In genomic region chr1:32336963-32337675, GRCh38 we compare ENCODE assay signal across 8 cellular contexts. TPM values are rescaled to one million over a fixed set of nuclear protein-coding genes. Genes with fewer than 3 reads are reported as not detected.
A peak's percentile ranks its signal among the peaks of the same experiment; 100 is the strongest.
DNase-seq lines count a peak whose midpoint lies in the region; ATAC-seq lines count a peak whose summit lies in the region.

No MANE protein-coding gene starts in this region.

- H3K4me1 Mint-ChIP-seq in T-cell, result peaks cover 31 to 42% (median 35%) of the 10 kb centered on the region in 3 donors
- peaks cover 36 to 46% (median 42%) of the 10 kb centered on the region in 7 donors for H3K4me1 Mint-ChIP-seq in naive thymus-derived CD4-positive, alpha-beta T cell

- in situ Hi-C loops in ACHN (cut with HindIII; ENCODE audit: low pct_ligation_motif_present, low pct_unique_long_range_greater_than_20kb, low sequenced_read_pairs), result no loop called here

- peak; percentile 66 for DNase-seq in ACHN
- peak in 30 of 34 experiments; percentile 45 to 76 (median 60) for DNase-seq in T-cell
- DNase-seq in caudate nucleus (lab: John Stamatoyannopoulos, UW), result peak in 3 of 61 donors; percentile 32 to 77 (median 33)
- DNase-seq in naive thymus-derived CD4-positive, alpha-beta T cell, result peak in 3 of 9 donors; percentile 38 to 72 (median 70)
- no peak for DNase-seq in NCI-H1930 (lab: John Stamatoyannopoulos, UW)
- DNase-seq in NCI-H1092 (lab: John Stamatoyannopoulos, UW), result no peak
- no peak for DNase-seq in activated CD4-positive, CD25-positive, alpha-beta regulatory T cell treated with anti-CD3 and anti-CD28 coated beads, Interleukin-2, amount 50 U/mL, for 72 hours

- H3K27me3 Mint-ChIP-seq in T-cell, result no peaks in the 10 kb centered on the region
- peaks cover 0 to 1% (median 0%) of the 10 kb centered on the region in 5 donors for H3K27me3 Mint-ChIP-seq in naive thymus-derived CD4-positive, alpha-beta T cell

- H3K27ac Mint-ChIP-seq in T-cell, result peak overlapping the region; percentile 31 to 61
- H3K27ac Mint-ChIP-seq in naive thymus-derived CD4-positive, alpha-beta T cell, result peak overlapping the region in 8 of 9 donors; percentile 2 to 83 (median 70)

- H3K27me3 ChIP-seq in naive thymus-derived CD4-positive, alpha-beta T cell (ENCODE audit: control insufficient read depth in 2 of 2, insufficient read depth in 2 of 2, low read length in 2 of 2), result no peaks in the 10 kb centered on the region

- H3K36me3 Mint-ChIP-seq in T-cell, result peaks cover 3% of the 10 kb centered on the region
- peaks cover 0 to 8% (median 0%) of the 10 kb centered on the region in 5 donors for H3K36me3 Mint-ChIP-seq in naive thymus-derived CD4-positive, alpha-beta T cell

- ATAC-seq in GM21786 (IDR thresholded peaks at IDR 0.05; ENCODE audit: unreplicated experiment), result peak; percentile 36
- peak in 1 of 4 experiments; percentile 30 for ATAC-seq in T-cell (replicated peaks in 1 of 4)
- ATAC-seq in naive thymus-derived CD4-positive, alpha-beta T cell, result peak; percentile 74

- peak overlapping the region; percentile 98 for H3K27ac ChIP-seq in caudate nucleus (ENCODE audit: low read depth, low read length)
- peak overlapping the region; percentile 24 for H3K27ac ChIP-seq in naive thymus-derived CD4-positive, alpha-beta T cell (ENCODE audit: low read depth, low read length)

- CTCF ChIA-PET in T-cell (lab: Charles Lee), result interaction anchor here in 1 of 2 donors (1.2 to 2.1 kb wide), 2 partner anchors 35 to 121 kb away, joined by 3 to 9 read pairs; no protein-coding TSS in a partner anchor
- CTCF ChIA-PET in naive thymus-derived CD4-positive, alpha-beta T cell (lab: Charles Lee), result interaction anchor here (3.0 kb wide), 1 partner anchor 121 kb away, joined by 14 read pairs; no protein-coding TSS in a partner anchor

- intact Hi-C loops in naive thymus-derived CD4-positive, alpha-beta T cell (cut with micrococcal nuclease), result loop anchor here (1.0 to 5.0 kb wide), 7 partner anchors 14 to 690 kb away; partner anchors contain the start of genes HDAC1 (in 2 of the 2), BSDC1 (in 1 of the 2), EIF3I (in 1 of the 2) and TMEM234 (in 1 of the 2)

- no peaks in the 10 kb centered on the region for H3K9me3 Mint-ChIP-seq in T-cell
- no peaks in the 10 kb centered on the region for H3K9me3 Mint-ChIP-seq in naive thymus-derived CD4-positive, alpha-beta T cell

- peaks cover 20 to 33% of the 10 kb centered on the region in 2 donors for H3K4me1 ChIP-seq in naive thymus-derived CD4-positive, alpha-beta T cell (ENCODE audit: control insufficient read depth in 2 of 2, insufficient read depth in 2 of 2, low read length in 2 of 2)

- H3K36me3 ChIP-seq in naive thymus-derived CD4-positive, alpha-beta T cell (ENCODE audit: control insufficient read depth in 2 of 3, insufficient read depth in 3 of 3, low read length in 3 of 3), result peaks cover 3 to 8% (median 6%) of the 10 kb centered on the region in 3 experiments

- H3K4me3 ChIP-seq in naive thymus-derived CD4-positive, alpha-beta T cell (ENCODE audit: low read length), result no peak overlapping the region

- no peaks in the 10 kb centered on the region for H3K9me3 ChIP-seq in naive thymus-derived CD4-positive, alpha-beta T cell (ENCODE audit: control insufficient read depth in 2 of 3, low read length in 3 of 3)

- peak overlapping the region; percentile 48 to 74 (median 68) for H3K4me3 Mint-ChIP-seq in T-cell
- H3K4me3 Mint-ChIP-seq in naive thymus-derived CD4-positive, alpha-beta T cell, result peak overlapping the region; percentile 60 to 86 (median 78)

- POLR2A ChIA-PET in T-cell (lab: Charles Lee), result interaction anchor here (0.6 to 1.5 kb wide), 6 partner anchors 39 to 227 kb away, joined by 3 to 7 read pairs (median 4); partner anchors contain the start of gene BSDC1 (in 1 of the 2)
- POLR2A ChIA-PET in naive thymus-derived CD4-positive, alpha-beta T cell (lab: Charles Lee), result interaction anchor here (0.8 to 6.3 kb wide), 24 partner anchors 9 to 229 kb away, joined by 3 to 64 read pairs (median 8); partner anchors contain the start of genes BSDC1, HDAC1, IQCC and KPNA6

RNA-seq across cellular contexts. Expression of gene MARCKSL1, which starts 1.1 kb away (rescaled TPM):
- total RNA-seq in T-cell, result 10 to 100 TPM; 28.1 to 46.5 (median 41.4) TPM
- 10 to 100 TPM; 22.2 to 70.2 (median 41.7) TPM for total RNA-seq in naive thymus-derived CD4-positive, alpha-beta T cell
- 100 to 1,000 TPM; 175 to 222 TPM for polyA plus RNA-seq in naive thymus-derived CD4-positive, alpha-beta T cell

RNA-seq across cellular contexts. Expression of gene FAM229A, which starts 25.2 kb away (rescaled TPM):
- total RNA-seq in T-cell, result 10 to 100 TPM; 27.0 to 43.0 (median 32.0) TPM
- total RNA-seq in naive thymus-derived CD4-positive, alpha-beta T cell, result 10 to 100 TPM; 11.9 to 37.6 (median 27.7) TPM
- polyA plus RNA-seq in naive thymus-derived CD4-positive, alpha-beta T cell, result 1 to 10 TPM in 1 of 2 donors, under 1 TPM in 1; 0.32 to 2.5 TPM

RNA-seq across cellular contexts. Expression of gene TSSK3, which starts 25.2 kb away (rescaled TPM):
- 1 to 10 TPM in 3 of 5 donors, under 1 TPM in 1, not detected in 1; 0.65 to 4.3 (median 2.3) TPM for total RNA-seq in T-cell
- 1 to 10 TPM in 4 of 5 experiments, under 1 TPM in 1; 0.77 to 7.2 (median 2.7) TPM for total RNA-seq in naive thymus-derived CD4-positive, alpha-beta T cell
- 1 to 10 TPM in 1 of 2 donors, under 1 TPM in 1; 0.50 to 3.2 TPM for polyA plus RNA-seq in naive thymus-derived CD4-positive, alpha-beta T cell

RNA-seq across cellular contexts. Expression of gene HDAC1, which starts 45.2 kb away (rescaled TPM):
- total RNA-seq in T-cell, result 100 to 1,000 TPM; 117 to 153 (median 142) TPM
- 100 to 1,000 TPM in 4 of 5 experiments, 10 to 100 TPM in 1; 81.8 to 205 (median 174) TPM for total RNA-seq in naive thymus-derived CD4-positive, alpha-beta T cell
- polyA plus RNA-seq in naive thymus-derived CD4-positive, alpha-beta T cell, result 100 to 1,000 TPM; 170 to 209 TPM

RNA-seq across cellular contexts. Expression of gene BSDC1, which starts 57.1 kb away (rescaled TPM):
- 100 to 1,000 TPM in 3 of 5 donors, 10 to 100 TPM in 2; 93.4 to 190 (median 105) TPM for total RNA-seq in T-cell
- total RNA-seq in naive thymus-derived CD4-positive, alpha-beta T cell, result 100 to 1,000 TPM in 4 of 5 experiments, 10 to 100 TPM in 1; 51.7 to 186 (median 121) TPM
- polyA plus RNA-seq in naive thymus-derived CD4-positive, alpha-beta T cell, result 10 to 100 TPM; 37.6 to 54.9 TPM

Comparison
In these comparisons a context has a peak if more than half of its experiments do, and no peak if none do; other contexts are left out.
1. DNase-seq: peak in ACHN (single experiment) and T-cell (30 of 34); none in NCI-H1930 (0 of 2), NCI-H1092 (single experiment) and activated CD4-positive, CD25-positive, alpha-beta regulatory T cell treated with anti-CD3 and anti-CD28 coated beads, Interleukin-2, amount 50 U/mL, for 72 hours (single experiment).